ENCODE assay signal across 1 cellular context in the genomic region with DNA sequence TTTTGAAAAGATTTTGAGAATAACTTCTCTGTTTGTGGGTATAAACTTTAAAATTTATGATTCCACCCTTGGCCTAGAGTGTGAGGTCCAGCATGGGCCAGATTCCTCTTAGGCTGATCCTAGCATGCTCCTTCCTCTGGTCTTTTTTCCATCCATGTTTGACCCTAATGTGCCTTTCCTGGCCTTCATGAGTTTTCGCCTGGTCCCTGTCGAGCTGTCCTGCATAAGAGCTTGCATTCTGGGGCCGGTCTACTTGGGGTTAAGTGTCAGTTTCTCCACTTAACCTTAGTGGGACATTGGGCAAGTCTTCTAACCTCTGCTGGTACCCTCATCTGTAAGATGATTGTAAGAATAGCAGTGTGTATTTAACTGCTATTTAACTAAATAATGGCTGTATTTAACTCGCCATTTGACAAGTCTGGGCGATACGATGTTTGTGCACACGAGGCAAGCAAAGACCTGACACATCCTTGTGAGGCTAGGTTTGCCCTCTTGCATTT.
TF ChIP-seq lines count a peak whose summit lies in the region.

No MANE protein-coding gene starts in this region.

TF ChIP-seq in SK-N-SH treated with all-trans-retinoic acid at 6 μM for 48 hours, 23 proteins besides CTCF, POLR2A, EP300 and RAD21 (continued from another document):
- TF ChIP-seq, protein P1, sequence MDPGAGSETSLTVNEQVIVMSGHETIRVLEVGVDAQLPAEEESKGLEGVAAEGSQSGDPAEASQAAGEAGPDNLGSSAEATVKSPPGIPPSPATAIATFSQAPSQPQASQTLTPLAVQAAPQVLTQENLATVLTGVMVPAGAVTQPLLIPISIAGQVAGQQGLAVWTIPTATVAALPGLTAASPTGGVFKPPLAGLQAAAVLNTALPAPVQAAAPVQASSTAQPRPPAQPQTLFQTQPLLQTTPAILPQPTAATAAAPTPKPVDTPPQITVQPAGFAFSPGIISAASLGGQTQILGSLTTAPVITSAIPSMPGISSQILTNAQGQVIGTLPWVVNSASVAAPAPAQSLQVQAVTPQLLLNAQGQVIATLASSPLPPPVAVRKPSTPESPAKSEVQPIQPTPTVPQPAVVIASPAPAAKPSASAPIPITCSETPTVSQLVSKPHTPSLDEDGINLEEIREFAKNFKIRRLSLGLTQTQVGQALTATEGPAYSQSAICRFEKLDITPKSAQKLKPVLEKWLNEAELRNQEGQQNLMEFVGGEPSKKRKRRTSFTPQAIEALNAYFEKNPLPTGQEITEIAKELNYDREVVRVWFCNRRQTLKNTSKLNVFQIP (CRISPR knock-in tag; IDR thresholded peaks at IDR 0.05; ENCODE audit: borderline replicate concordance, low read depth): no peak
- no peak for TF ChIP-seq ARNTL (CRISPR knock-in tag; IDR thresholded peaks at IDR 0.05; ENCODE audit: borderline replicate concordance, low read depth)
- no peak for TF ChIP-seq GLIS3 (CRISPR knock-in tag; IDR thresholded peaks at IDR 0.05)
- TF ChIP-seq, protein P2, sequence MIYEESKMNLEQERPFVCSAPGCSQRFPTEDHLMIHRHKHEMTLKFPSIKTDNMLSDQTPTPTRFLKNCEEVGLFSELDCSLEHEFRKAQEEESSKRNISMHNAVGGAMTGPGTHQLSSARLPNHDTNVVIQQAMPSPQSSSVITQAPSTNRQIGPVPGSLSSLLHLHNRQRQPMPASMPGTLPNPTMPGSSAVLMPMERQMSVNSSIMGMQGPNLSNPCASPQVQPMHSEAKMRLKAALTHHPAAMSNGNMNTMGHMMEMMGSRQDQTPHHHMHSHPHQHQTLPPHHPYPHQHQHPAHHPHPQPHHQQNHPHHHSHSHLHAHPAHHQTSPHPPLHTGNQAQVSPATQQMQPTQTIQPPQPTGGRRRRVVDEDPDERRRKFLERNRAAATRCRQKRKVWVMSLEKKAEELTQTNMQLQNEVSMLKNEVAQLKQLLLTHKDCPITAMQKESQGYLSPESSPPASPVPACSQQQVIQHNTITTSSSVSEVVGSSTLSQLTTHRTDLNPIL (CRISPR knock-in tag; IDR thresholded peaks at IDR 0.05; ENCODE audit: low read depth): no peak
- TF ChIP-seq, protein P3, sequence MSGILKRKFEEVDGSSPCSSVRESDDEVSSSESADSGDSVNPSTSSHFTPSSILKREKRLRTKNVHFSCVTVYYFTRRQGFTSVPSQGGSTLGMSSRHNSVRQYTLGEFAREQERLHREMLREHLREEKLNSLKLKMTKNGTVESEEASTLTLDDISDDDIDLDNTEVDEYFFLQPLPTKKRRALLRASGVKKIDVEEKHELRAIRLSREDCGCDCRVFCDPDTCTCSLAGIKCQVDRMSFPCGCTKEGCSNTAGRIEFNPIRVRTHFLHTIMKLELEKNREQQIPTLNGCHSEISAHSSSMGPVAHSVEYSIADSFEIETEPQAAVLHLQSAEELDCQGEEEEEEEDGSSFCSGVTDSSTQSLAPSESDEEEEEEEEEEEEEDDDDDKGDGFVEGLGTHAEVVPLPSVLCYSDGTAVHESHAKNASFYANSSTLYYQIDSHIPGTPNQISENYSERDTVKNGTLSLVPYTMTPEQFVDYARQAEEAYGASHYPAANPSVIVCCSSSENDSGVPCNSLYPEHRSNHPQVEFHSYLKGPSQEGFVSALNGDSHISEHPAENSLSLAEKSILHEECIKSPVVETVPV (CRISPR knock-in tag; IDR thresholded peaks at IDR 0.05): no peak
- no peak for TF ChIP-seq PPARA (CRISPR knock-in tag; IDR thresholded peaks at IDR 0.05; ENCODE audit: borderline replicate concordance)
- TF ChIP-seq ZFP30 (CRISPR knock-in tag; IDR thresholded peaks at IDR 0.05): no peak
- TF ChIP-seq BACH2 (CRISPR knock-in tag; IDR thresholded peaks at IDR 0.05; ENCODE audit: borderline replicate concordance): no peak
- no peak for TF ChIP-seq TOX (CRISPR knock-in tag; IDR thresholded peaks at IDR 0.05; ENCODE audit: borderline replicate concordance)
- TF ChIP-seq CSDC2 (CRISPR knock-in tag; IDR thresholded peaks at IDR 0.05): no peak
- no peak for TF ChIP-seq OSR1 (CRISPR knock-in tag; IDR thresholded peaks at IDR 0.05)
- TF ChIP-seq ZNF8 (CRISPR knock-in tag; IDR thresholded peaks at IDR 0.05): no peak
- TF ChIP-seq ESRRG (CRISPR knock-in tag; IDR thresholded peaks at IDR 0.05): no peak
- TF ChIP-seq, protein P4, sequence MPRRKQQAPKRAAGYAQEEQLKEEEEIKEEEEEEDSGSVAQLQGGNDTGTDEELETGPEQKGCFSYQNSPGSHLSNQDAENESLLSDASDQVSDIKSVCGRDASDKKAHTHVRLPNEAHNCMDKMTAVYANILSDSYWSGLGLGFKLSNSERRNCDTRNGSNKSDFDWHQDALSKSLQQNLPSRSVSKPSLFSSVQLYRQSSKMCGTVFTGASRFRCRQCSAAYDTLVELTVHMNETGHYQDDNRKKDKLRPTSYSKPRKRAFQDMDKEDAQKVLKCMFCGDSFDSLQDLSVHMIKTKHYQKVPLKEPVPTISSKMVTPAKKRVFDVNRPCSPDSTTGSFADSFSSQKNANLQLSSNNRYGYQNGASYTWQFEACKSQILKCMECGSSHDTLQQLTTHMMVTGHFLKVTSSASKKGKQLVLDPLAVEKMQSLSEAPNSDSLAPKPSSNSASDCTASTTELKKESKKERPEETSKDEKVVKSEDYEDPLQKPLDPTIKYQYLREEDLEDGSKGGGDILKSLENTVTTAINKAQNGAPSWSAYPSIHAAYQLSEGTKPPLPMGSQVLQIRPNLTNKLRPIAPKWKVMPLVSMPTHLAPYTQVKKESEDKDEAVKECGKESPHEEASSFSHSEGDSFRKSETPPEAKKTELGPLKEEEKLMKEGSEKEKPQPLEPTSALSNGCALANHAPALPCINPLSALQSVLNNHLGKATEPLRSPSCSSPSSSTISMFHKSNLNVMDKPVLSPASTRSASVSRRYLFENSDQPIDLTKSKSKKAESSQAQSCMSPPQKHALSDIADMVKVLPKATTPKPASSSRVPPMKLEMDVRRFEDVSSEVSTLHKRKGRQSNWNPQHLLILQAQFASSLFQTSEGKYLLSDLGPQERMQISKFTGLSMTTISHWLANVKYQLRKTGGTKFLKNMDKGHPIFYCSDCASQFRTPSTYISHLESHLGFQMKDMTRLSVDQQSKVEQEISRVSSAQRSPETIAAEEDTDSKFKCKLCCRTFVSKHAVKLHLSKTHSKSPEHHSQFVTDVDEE (CRISPR knock-in tag; IDR thresholded peaks at IDR 0.05): no peak
- TF ChIP-seq ZC3H10 (CRISPR knock-in tag; IDR thresholded peaks at IDR 0.05): no peak
- no peak for TF ChIP-seq SNAI2 (CRISPR knock-in tag; IDR thresholded peaks at IDR 0.05)
- TF ChIP-seq RARB (CRISPR knock-in tag; IDR thresholded peaks at IDR 0.05): no peak
- TF ChIP-seq ISL1 (CRISPR knock-in tag; IDR thresholded peaks at IDR 0.05): no peak
- TF ChIP-seq TCF4 (CRISPR knock-in tag; IDR thresholded peaks at IDR 0.05; ENCODE audit: borderline replicate concordance): no peak
